Comparison of ENCODE assay signal across 12 cellular contexts in genomic region chr2:152606965-152607364, GRCh38.
DNase-seq lines count a peak whose midpoint lies in the region; TF ChIP-seq lines count a peak whose summit lies in the region.
"Had no signal": no experiment of that assay in that cellular context is flagged by ENCODE, and none has a peak within 500 bp of the region (broad histone marks: within the 10 kb centered on the region; RNA-seq: fewer than 3 reads in every experiment).

No MANE protein-coding gene starts in this region.

- H3K4me3 Mint-ChIP-seq in neural progenitor cell = no peak overlapping the region
- H3K4me3 Mint-ChIP-seq: CD4-positive, alpha-beta T cell had no signal

- H4K20me1 ChIP-seq in neural progenitor cell (ENCODE audit: low read depth) = no peaks in the 10 kb centered on the region

- peak overlapping the region; percentile 54; the same call in 1 of the 2 replicates for H3K27ac ChIP-seq in SK-N-MC
- peak overlapping the region in 49 of 59 donors; percentile 1 to 88 (median 67) for H3K27ac ChIP-seq in dorsolateral prefrontal cortex
- H3K27ac ChIP-seq in neural progenitor cell = peak overlapping the region; percentile 8
- H3K27ac ChIP-seq in spleen = no peak overlapping the region
- H3K27ac ChIP-seq: C4-2B, GM23248 had no signal

- H3F3A ChIP-seq in neural progenitor cell (ENCODE audit: low read depth) = no peaks in the 10 kb centered on the region

- H3K4me1 Mint-ChIP-seq in neural progenitor cell = peaks cover 7% of the 10 kb centered on the region

- H3K27me3 Mint-ChIP-seq in neural progenitor cell (ENCODE audit: insufficient read depth, low read depth) = no peaks in the 10 kb centered on the region
- H3K27me3 Mint-ChIP-seq: CD4-positive, alpha-beta T cell had no signal

- H3K9me3 ChIP-seq in SK-N-MC (ENCODE audit: low read depth, low read length) (no peaks in the 10 kb centered on the region), neural progenitor cell (ENCODE audit: low read depth) (no peaks in the 10 kb centered on the region), spleen (no peaks in the 10 kb centered on the region)
- H3K9me3 ChIP-seq: BE2C, Caco-2, HAP-1 had no signal

- 49 to 64% (median 57%) methylated on average over 3 of the region's 3 CpGs for WGBS in spleen, 5 donors

- no peak for TF ChIP-seq CTCF in dorsolateral prefrontal cortex (IDR thresholded peaks at IDR 0.05 in 54 of 56, conservative IDR thresholded peaks at IDR 0.05 in 2 of 56; ENCODE audit: low read depth in 1 of 56, partially characterized antibody in 56 of 56)
- no peak for TF ChIP-seq CTCF in neural progenitor cell (IDR thresholded peaks at IDR 0.05)
- TF ChIP-seq CTCF in spleen (IDR thresholded peaks at IDR 0.05 in 8 of 11, conservative IDR thresholded peaks at IDR 0.05 in 3 of 11) = no peak

- no peak overlapping the region for H2AFZ ChIP-seq in neural progenitor cell (replicated peaks)
- H2AFZ ChIP-seq: GM23248 had no signal

- no peak for TF ChIP-seq POLR2A in spleen (IDR thresholded peaks at IDR 0.05)

- H3K36me3 ChIP-seq in SK-N-MC (ENCODE audit: insufficient read depth, low read length) (no peaks in the 10 kb centered on the region), neural progenitor cell (peaks cover 4% of the 10 kb centered on the region), spleen (no peaks in the 10 kb centered on the region)
- H3K36me3 ChIP-seq: BE2C, HAP-1 had no signal

- no peak overlapping the region for H3K27ac Mint-ChIP-seq in neural progenitor cell
- H3K27ac Mint-ChIP-seq: CD4-positive, alpha-beta T cell had no signal

- peaks cover 21% of the 10 kb centered on the region for H3K36me3 Mint-ChIP-seq in neural progenitor cell

- H3K79me2 ChIP-seq in neural progenitor cell (ENCODE audit: low read depth) = no peaks in the 10 kb centered on the region

- no peaks in the 10 kb centered on the region for H3K4me1 ChIP-seq in neural progenitor cell
- H3K4me1 ChIP-seq in spleen = peaks cover 2 to 11% (median 9%) of the 10 kb centered on the region in 6 donors
- H3K4me1 ChIP-seq: BE2C, Caco-2, HAP-1 had no signal

- DNase-seq in SK-N-MC (ENCODE audit: low read depth, low spot score) (no peak), dorsolateral prefrontal cortex (no peak), neural progenitor cell (ENCODE audit: low spot score) (no peak), SKM-1 (lab: John Stamatoyannopoulos, UW; ENCODE audit: unreplicated experiment) (no peak), LoVo (ENCODE audit: low spot score) (no peak), spleen (no peak)
- DNase-seq: BE2C; Caco-2; CD4-positive, alpha-beta T cell; GM23248 had no signal

- no peak overlapping the region for H3K4me2 ChIP-seq in neural progenitor cell

- intact Hi-C loops in dorsolateral prefrontal cortex (cut with DNase I) (no loop called here), spleen (cut with DNase I; ENCODE audit: low total_unique reads) (no loop called here)

- H3K4me3 ChIP-seq in SK-N-MC (peak overlapping the region; percentile 22; the same call in 1 of the 2 replicates), dorsolateral prefrontal cortex (no peak overlapping the region), neural progenitor cell (no peak overlapping the region), spleen (no peak overlapping the region)
- H3K4me3 ChIP-seq: GM23248, HAP-1 had no signal

- H3K9ac ChIP-seq in SK-N-MC (ENCODE audit: insufficient read length) (peak overlapping the region; percentile 23), neural progenitor cell (no peak overlapping the region)
- H3K9ac ChIP-seq: GM23248 had no signal

- no peaks in the 10 kb centered on the region for H3K9me3 Mint-ChIP-seq in neural progenitor cell
- H3K9me3 Mint-ChIP-seq: CD4-positive, alpha-beta T cell had no signal

- H3K27me3 ChIP-seq in dorsolateral prefrontal cortex (no peaks in the 10 kb centered on the region), neural progenitor cell (no peaks in the 10 kb centered on the region), spleen (replicated peaks in 1 of 7) (no peaks in the 10 kb centered on the region)
- H3K27me3 ChIP-seq: BE2C had no signal

Comparison
In these comparisons a context has a peak if more than half of its experiments do, and no peak if none do; other contexts are left out.
1. H3K27ac ChIP-seq: peak in SK-N-MC (single experiment), dorsolateral prefrontal cortex (49 of 59) and neural progenitor cell (single experiment); none in spleen (0 of 8).